ENCODE assay signal across 8 cellular contexts in genomic region chr10:115355162-115355760, GRCh38.
DNase-seq lines count a peak whose midpoint lies in the region; ATAC-seq, FAIRE-seq and TF ChIP-seq lines count a peak whose summit lies in the region.

No MANE protein-coding gene starts in this region.

- H3K36me3 ChIP-seq in OCI-LY3 (replicated peaks; ENCODE audit: low read depth, low read length): no peaks in the 10 kb centered on the region

- no peaks in the 10 kb centered on the region for H3K27me3 ChIP-seq in OCI-LY3 (ENCODE audit: low read depth, low read length)
- no peaks in the 10 kb centered on the region for H3K27me3 ChIP-seq in dorsolateral prefrontal cortex

- H3K27me3 Mint-ChIP-seq in nephron (ENCODE audit: low read depth): no peaks in the 10 kb centered on the region

- no peaks in the 10 kb centered on the region for H4K20me1 ChIP-seq in OCI-LY3 (ENCODE audit: insufficient read depth, low read length)

- no peak overlapping the region for H2AFZ ChIP-seq in OCI-LY3 (ENCODE audit: low read depth, low read length)

- H3K36me3 Mint-ChIP-seq in nephron (ENCODE audit: low read depth): peaks cover 16% of the 10 kb centered on the region

- no peak overlapping the region for H3K4me2 ChIP-seq in OCI-LY3 (ENCODE audit: low read length)

- no peaks in the 10 kb centered on the region for H3K9me3 ChIP-seq in OCI-LY3 (ENCODE audit: insufficient read depth, low read length)

- no peaks in the 10 kb centered on the region for H3K4me1 Mint-ChIP-seq in nephron

- H3K9ac ChIP-seq in OCI-LY3 (ENCODE audit: low read length): no peak overlapping the region

- peak; percentile 41 for DNase-seq in activated CD4-positive, alpha-beta T cell treated with anti-CD3 and anti-CD28 coated beads for 48 hours
- DNase-seq in activated CD4-positive, alpha-beta T cell treated with anti-CD3 and anti-CD28 coated beads, Interleukin-2, amount 50 U/mL, for 4 hours: no peak
- DNase-seq in HTR-8/SVneo (ENCODE audit: insufficient read length, low spot score) (peak; percentile 19), dorsolateral prefrontal cortex (no peak)
- DNase-seq in activated naive CD4-positive, alpha-beta T cell treated with Interleukin-2 at 50 U/mL for 16 hours: no peak

- no peak for FAIRE-seq in HTR-8/SVneo (lab: Jason Lieb, UNC)

- H3K9me3 Mint-ChIP-seq in nephron: peaks cover 20% of the 10 kb centered on the region

- no peak overlapping the region for H3K27ac ChIP-seq in OCI-LY3 (ENCODE audit: low read length)
- no peak overlapping the region for H3K27ac ChIP-seq in dorsolateral prefrontal cortex

- H3K4me1 ChIP-seq in OCI-LY3 (ENCODE audit: low read length): no peaks in the 10 kb centered on the region

- H3K4me3 ChIP-seq in OCI-LY3 (ENCODE audit: low read length) (no peak overlapping the region), dorsolateral prefrontal cortex (peak overlapping the region in 1 of 59 donors; percentile 2)

- H3K79me2 ChIP-seq in OCI-LY3 (ENCODE audit: low read length): no peaks in the 10 kb centered on the region

- no peak overlapping the region for H3K27ac Mint-ChIP-seq in nephron

- TF ChIP-seq CTCF in OCI-LY3 (IDR thresholded peaks at IDR 0.05; ENCODE audit: low read depth, low read length) (peak; percentile 68), dorsolateral prefrontal cortex (IDR thresholded peaks at IDR 0.05 in 54 of 56, conservative IDR thresholded peaks at IDR 0.05 in 2 of 56; ENCODE audit: low read depth in 1 of 56, partially characterized antibody in 56 of 56) (peak in 43 of 56 donors; percentile 13 to 67 (median 34)), nephron (IDR thresholded peaks at IDR 0.05; ENCODE audit: unreplicated experiment in 3 of 3) (peak; percentile 62 to 76 (median 70))

- intact Hi-C loops in dorsolateral prefrontal cortex (cut with DNase I): no loop called here

- H3K4me3 Mint-ChIP-seq in nephron: no peak overlapping the region

- ATAC-seq in GM21515 (IDR thresholded peaks at IDR 0.05; ENCODE audit: unreplicated experiment): peak; percentile 72

Comparison
In these comparisons a context has a peak if more than half of its experiments do, and no peak if none do; other contexts are left out.
1. DNase-seq: peak in activated CD4-positive, alpha-beta T cell treated with anti-CD3 and anti-CD28 coated beads for 48 hours (single experiment) and HTR-8/SVneo (single experiment); none in activated CD4-positive, alpha-beta T cell treated with anti-CD3 and anti-CD28 coated beads, Interleukin-2, amount 50 U/mL, for 4 hours (0 of 2), dorsolateral prefrontal cortex (0 of 10) and activated naive CD4-positive, alpha-beta T cell treated with Interleukin-2 at 50 U/mL for 16 hours (single experiment).
2. Peak in every context shown above with its lines, with median percentiles within 50 percentile points of each other: CTCF ChIP-seq.